In genomic region chr1:150621497-150622113, GRCh38 we compare ENCODE assay signal across 1 cellular context.
TF ChIP-seq lines count a peak whose summit lies in the region.

No MANE protein-coding gene starts in this region.

TF ChIP-seq in HCT116, 20 proteins besides CTCF, POLR2A, EP300 and RAD21 (continued from another document):
- TF ChIP-seq REST (IDR thresholded peaks at IDR 0.05; ENCODE audit: low read depth) (no peak), EZH2 (IDR thresholded peaks at IDR 0.05) (no peak), SIN3A (IDR thresholded peaks at IDR 0.05; ENCODE audit: low read depth) (no peak), ELF1 (IDR thresholded peaks at IDR 0.05; ENCODE audit: borderline replicate concordance, low read depth) (no peak), YY1 (IDR thresholded peaks at IDR 0.05; ENCODE audit: extremely low read depth, insufficient replicate concordance, low read depth, low read length) (no peak), MAX (IDR thresholded peaks at IDR 0.05) (no peak), SP1 (IDR thresholded peaks at IDR 0.05; ENCODE audit: low read depth) (no peak), JUND (IDR thresholded peaks at IDR 0.05) (no peak), SRF (IDR thresholded peaks at IDR 0.05; ENCODE audit: low read depth) (no peak)
TF ChIP-seq in HCT116: peak in this region for 0.
